Comparison of ENCODE assay signal across 1 cellular context in the genomic region with DNA sequence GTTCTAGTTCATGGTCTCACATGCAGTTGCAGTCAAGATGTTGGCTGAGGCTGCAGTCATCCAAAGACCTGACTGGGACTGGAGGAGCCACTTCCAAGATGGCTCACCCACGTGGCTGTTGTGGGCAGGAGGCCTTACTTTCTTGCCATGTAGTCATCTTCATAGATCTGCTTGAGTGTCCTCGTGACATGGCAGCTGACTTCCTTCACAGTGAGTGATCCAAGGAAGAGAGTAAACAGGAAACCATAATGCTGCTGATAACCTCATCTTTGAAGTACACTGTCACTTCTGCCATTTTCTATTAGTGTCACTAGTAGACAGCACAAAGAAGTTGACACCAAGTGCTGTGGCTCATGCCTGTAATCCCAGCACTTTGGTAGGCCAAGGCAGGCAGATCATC.
TF ChIP-seq lines count a peak whose summit lies in the region.

No MANE protein-coding gene starts in this region.

TF ChIP-seq in K562, 482 proteins besides CTCF, POLR2A, EP300 and RAD21 (continued from another document and continues in another):
- TF ChIP-seq DDX20 (tag; IDR thresholded peaks at IDR 0.05; ENCODE audit: low read depth): 0 out of 2 replicates have a peak, but pooled peaks have one; percentile 56
- TF ChIP-seq U2AF2 (optimal IDR thresholded peaks at IDR 0.05; ENCODE audit: low read depth, low read length): no peak
- TF ChIP-seq ZNF764 (CRISPR knock-in tag; IDR thresholded peaks at IDR 0.05; ENCODE audit: low read depth): no peak
- TF ChIP-seq ATF6 (CRISPR knock-in tag; IDR thresholded peaks at IDR 0.05): no peak
- TF ChIP-seq SLC30A9 (CRISPR knock-in tag; IDR thresholded peaks at IDR 0.05): no peak
- no peak for TF ChIP-seq RNF2 (IDR thresholded peaks at IDR 0.05)
- TF ChIP-seq, protein P1, sequence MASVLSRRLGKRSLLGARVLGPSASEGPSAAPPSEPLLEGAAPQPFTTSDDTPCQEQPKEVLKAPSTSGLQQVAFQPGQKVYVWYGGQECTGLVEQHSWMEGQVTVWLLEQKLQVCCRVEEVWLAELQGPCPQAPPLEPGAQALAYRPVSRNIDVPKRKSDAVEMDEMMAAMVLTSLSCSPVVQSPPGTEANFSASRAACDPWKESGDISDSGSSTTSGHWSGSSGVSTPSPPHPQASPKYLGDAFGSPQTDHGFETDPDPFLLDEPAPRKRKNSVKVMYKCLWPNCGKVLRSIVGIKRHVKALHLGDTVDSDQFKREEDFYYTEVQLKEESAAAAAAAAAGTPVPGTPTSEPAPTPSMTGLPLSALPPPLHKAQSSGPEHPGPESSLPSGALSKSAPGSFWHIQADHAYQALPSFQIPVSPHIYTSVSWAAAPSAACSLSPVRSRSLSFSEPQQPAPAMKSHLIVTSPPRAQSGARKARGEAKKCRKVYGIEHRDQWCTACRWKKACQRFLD (CRISPR knock-in tag; IDR thresholded peaks at IDR 0.05): peak; percentile 90; the same call in 1 of the 2 replicates
- no peak for TF ChIP-seq ZBED1 (IDR thresholded peaks at IDR 0.05)
- no peak for TF ChIP-seq DPF2 (IDR thresholded peaks at IDR 0.05)
- TF ChIP-seq, protein P2, sequence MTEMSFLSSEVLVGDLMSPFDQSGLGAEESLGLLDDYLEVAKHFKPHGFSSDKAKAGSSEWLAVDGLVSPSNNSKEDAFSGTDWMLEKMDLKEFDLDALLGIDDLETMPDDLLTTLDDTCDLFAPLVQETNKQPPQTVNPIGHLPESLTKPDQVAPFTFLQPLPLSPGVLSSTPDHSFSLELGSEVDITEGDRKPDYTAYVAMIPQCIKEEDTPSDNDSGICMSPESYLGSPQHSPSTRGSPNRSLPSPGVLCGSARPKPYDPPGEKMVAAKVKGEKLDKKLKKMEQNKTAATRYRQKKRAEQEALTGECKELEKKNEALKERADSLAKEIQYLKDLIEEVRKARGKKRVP (CRISPR knock-in tag; IDR thresholded peaks at IDR 0.05): no peak
- TF ChIP-seq ZNF717 (CRISPR knock-in tag; IDR thresholded peaks at IDR 0.05): no peak
- no peak for TF ChIP-seq ZNF174 (CRISPR knock-in tag; IDR thresholded peaks at IDR 0.05)
- TF ChIP-seq TEAD2 (tag; IDR thresholded peaks at IDR 0.05): no peak
- no peak for TF ChIP-seq SIN3B (IDR thresholded peaks at IDR 0.05; ENCODE audit: low read depth)
- no peak for TF ChIP-seq BCOR (IDR thresholded peaks at IDR 0.05)
- no peak for TF ChIP-seq AFF4 (CRISPR knock-in tag; IDR thresholded peaks at IDR 0.05)
- TF ChIP-seq CREB3L1 (IDR thresholded peaks at IDR 0.05; ENCODE audit: borderline replicate concordance, low read depth): no peak
- TF ChIP-seq STAT5A (IDR thresholded peaks at IDR 0.05; ENCODE audit: borderline replicate concordance, low read length): no peak
- no peak for TF ChIP-seq ZNF445 (CRISPR knock-in tag; IDR thresholded peaks at IDR 0.05; ENCODE audit: low read depth)
- TF ChIP-seq, protein P3, sequence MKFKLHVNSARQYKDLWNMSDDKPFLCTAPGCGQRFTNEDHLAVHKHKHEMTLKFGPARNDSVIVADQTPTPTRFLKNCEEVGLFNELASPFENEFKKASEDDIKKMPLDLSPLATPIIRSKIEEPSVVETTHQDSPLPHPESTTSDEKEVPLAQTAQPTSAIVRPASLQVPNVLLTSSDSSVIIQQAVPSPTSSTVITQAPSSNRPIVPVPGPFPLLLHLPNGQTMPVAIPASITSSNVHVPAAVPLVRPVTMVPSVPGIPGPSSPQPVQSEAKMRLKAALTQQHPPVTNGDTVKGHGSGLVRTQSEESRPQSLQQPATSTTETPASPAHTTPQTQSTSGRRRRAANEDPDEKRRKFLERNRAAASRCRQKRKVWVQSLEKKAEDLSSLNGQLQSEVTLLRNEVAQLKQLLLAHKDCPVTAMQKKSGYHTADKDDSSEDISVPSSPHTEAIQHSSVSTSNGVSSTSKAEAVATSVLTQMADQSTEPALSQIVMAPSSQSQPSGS (CRISPR knock-in tag; IDR thresholded peaks at IDR 0.05): no peak
- TF ChIP-seq CCNT2 (IDR thresholded peaks at IDR 0.05; ENCODE audit: borderline replicate concordance, extremely low read depth, insufficient read length, low read depth, low read length): no peak
- TF ChIP-seq TFAP4 (CRISPR knock-in tag; IDR thresholded peaks at IDR 0.05; ENCODE audit: borderline replicate concordance): peak; percentile 31; the same call in 1 of the 2 replicates
- TF ChIP-seq MIER1 (IDR thresholded peaks at IDR 0.05; ENCODE audit: low read depth): no peak
- no peak for TF ChIP-seq CSDE1 (IDR thresholded peaks at IDR 0.05)
- peak; percentile 91; the same call in 1 of the 2 replicates for TF ChIP-seq ZNF584 (CRISPR knock-in tag; IDR thresholded peaks at IDR 0.05; ENCODE audit: low read depth)
- no peak for TF ChIP-seq ESRRA (IDR thresholded peaks at IDR 0.05; ENCODE audit: borderline replicate concordance, low read depth)
- TF ChIP-seq ARID2 (IDR thresholded peaks at IDR 0.05): no peak
- TF ChIP-seq ELF4 (CRISPR knock-in tag; IDR thresholded peaks at IDR 0.05): 0 out of 2 replicates have a peak, but pooled peaks have one; percentile 5
- TF ChIP-seq POLR3G (IDR thresholded peaks at IDR 0.05; ENCODE audit: extremely low read depth, insufficient read length, insufficient replicate concordance): no peak
- no peak for TF ChIP-seq TCF7 (IDR thresholded peaks at IDR 0.05; ENCODE audit: borderline replicate concordance)
- TF ChIP-seq, protein P4, sequence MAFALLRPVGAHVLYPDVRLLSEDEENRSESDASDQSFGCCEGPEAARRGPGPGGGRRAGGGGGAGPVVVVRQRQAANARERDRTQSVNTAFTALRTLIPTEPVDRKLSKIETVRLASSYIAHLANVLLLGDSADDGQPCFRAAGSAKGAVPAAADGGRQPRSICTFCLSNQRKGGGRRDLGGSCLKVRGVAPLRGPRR (CRISPR knock-in tag; IDR thresholded peaks at IDR 0.05): no peak
- no peak for TF ChIP-seq JUN (IDR thresholded peaks at IDR 0.05; ENCODE audit: borderline replicate concordance, low read depth, low read length)
- TF ChIP-seq JUN (CRISPR knock-in tag; IDR thresholded peaks at IDR 0.05; ENCODE audit: borderline replicate concordance): no peak
- TF ChIP-seq KHSRP (IDR thresholded peaks at IDR 0.05): no peak
- TF ChIP-seq ZNF24 (IDR thresholded peaks at IDR 0.05): no peak
- TF ChIP-seq KAT8 (IDR thresholded peaks at IDR 0.05; ENCODE audit: low read depth): no peak
- TF ChIP-seq, protein P5, sequence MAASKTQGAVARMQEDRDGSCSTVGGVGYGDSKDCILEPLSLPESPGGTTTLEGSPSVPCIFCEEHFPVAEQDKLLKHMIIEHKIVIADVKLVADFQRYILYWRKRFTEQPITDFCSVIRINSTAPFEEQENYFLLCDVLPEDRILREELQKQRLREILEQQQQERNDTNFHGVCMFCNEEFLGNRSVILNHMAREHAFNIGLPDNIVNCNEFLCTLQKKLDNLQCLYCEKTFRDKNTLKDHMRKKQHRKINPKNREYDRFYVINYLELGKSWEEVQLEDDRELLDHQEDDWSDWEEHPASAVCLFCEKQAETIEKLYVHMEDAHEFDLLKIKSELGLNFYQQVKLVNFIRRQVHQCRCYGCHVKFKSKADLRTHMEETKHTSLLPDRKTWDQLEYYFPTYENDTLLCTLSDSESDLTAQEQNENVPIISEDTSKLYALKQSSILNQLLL (CRISPR knock-in tag; IDR thresholded peaks at IDR 0.05; ENCODE audit: borderline replicate concordance): no peak
- TF ChIP-seq BDP1 (IDR thresholded peaks at IDR 0.05; ENCODE audit: insufficient read depth, insufficient read length): no peak
- 0 out of 2 replicates have a peak, but pooled peaks have one; percentile 22 for TF ChIP-seq ZNF449 (CRISPR knock-in tag; IDR thresholded peaks at IDR 0.05)
- no peak for TF ChIP-seq ZNF696 (CRISPR knock-in tag; conservative IDR thresholded peaks at IDR 0.05)
- no peak for TF ChIP-seq JUND (IDR thresholded peaks at IDR 0.05; ENCODE audit: borderline replicate concordance, low read depth, low read length)
- TF ChIP-seq JUND (tag; IDR thresholded peaks at IDR 0.05; ENCODE audit: borderline replicate concordance, low read depth, low read length): no peak
- TF ChIP-seq, protein P6, sequence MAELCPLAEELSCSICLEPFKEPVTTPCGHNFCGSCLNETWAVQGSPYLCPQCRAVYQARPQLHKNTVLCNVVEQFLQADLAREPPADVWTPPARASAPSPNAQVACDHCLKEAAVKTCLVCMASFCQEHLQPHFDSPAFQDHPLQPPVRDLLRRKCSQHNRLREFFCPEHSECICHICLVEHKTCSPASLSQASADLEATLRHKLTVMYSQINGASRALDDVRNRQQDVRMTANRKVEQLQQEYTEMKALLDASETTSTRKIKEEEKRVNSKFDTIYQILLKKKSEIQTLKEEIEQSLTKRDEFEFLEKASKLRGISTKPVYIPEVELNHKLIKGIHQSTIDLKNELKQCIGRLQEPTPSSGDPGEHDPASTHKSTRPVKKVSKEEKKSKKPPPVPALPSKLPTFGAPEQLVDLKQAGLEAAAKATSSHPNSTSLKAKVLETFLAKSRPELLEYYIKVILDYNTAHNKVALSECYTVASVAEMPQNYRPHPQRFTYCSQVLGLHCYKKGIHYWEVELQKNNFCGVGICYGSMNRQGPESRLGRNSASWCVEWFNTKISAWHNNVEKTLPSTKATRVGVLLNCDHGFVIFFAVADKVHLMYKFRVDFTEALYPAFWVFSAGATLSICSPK (IDR thresholded peaks at IDR 0.05; ENCODE audit: borderline replicate concordance): no peak
- TF ChIP-seq SMAD3 (CRISPR knock-in tag; conservative IDR thresholded peaks at IDR 0.05): peak; percentile 84; the same call in 1 of the 2 replicates
- peak in 1 of 3 experiments; percentile 52 for TF ChIP-seq YY1 (IDR thresholded peaks at IDR 0.05; ENCODE audit: borderline replicate concordance in 1 of 3, control insufficient read depth in 1 of 3, extremely low read depth in 1 of 3, insufficient read depth in 3 of 3, insufficient read length in 1 of 3, insufficient replicate concordance in 2 of 3, low read depth in 1 of 3, low read length in 2 of 3)
